ENCODE assay signal across 20 cellular contexts in genomic region chr12:62907067-62907466, GRCh38.
"Had no signal": no experiment of that assay in that cellular context is flagged by ENCODE, and none has a peak within 500 bp of the region (broad histone marks: within the 10 kb centered on the region; RNA-seq: fewer than 3 reads in every experiment).

No MANE protein-coding gene starts in this region.

- H3K27ac ChIP-seq: cardiac muscle cell, gastroesophageal sphincter, hepatocyte, suprapubic skin, upper lobe of right lung had no signal

- DNase-seq: cerebellar nuclear complex; cortex of kidney; effector memory CD4-positive, alpha-beta T cell; foreskin fibroblast; kidney glomerular epithelial cell; mammary epithelial cell; mucosa of descending colon; naive thymus-derived CD8-positive, alpha-beta T cell; right cardiac atrium; small intestine; stimulated activated CD4-positive, alpha-beta T cell treated with anti-CD3 and anti-CD28 coated beads, Interleukin-12 subunit alpha, Interleukin-12 subunit beta, amount 100 ng/mL, for 4 hours; stimulated activated naive CD4-positive, alpha-beta T cell treated with Interleukin-2 at 50 U/mL for 16 hours; tibial artery; upper lobe of right lung had no signal

- FAIRE-seq: endometrium, islet of Langerhans, small intestine had no signal
